10 cellular contexts compared by ENCODE assay signal in the genomic region with DNA sequence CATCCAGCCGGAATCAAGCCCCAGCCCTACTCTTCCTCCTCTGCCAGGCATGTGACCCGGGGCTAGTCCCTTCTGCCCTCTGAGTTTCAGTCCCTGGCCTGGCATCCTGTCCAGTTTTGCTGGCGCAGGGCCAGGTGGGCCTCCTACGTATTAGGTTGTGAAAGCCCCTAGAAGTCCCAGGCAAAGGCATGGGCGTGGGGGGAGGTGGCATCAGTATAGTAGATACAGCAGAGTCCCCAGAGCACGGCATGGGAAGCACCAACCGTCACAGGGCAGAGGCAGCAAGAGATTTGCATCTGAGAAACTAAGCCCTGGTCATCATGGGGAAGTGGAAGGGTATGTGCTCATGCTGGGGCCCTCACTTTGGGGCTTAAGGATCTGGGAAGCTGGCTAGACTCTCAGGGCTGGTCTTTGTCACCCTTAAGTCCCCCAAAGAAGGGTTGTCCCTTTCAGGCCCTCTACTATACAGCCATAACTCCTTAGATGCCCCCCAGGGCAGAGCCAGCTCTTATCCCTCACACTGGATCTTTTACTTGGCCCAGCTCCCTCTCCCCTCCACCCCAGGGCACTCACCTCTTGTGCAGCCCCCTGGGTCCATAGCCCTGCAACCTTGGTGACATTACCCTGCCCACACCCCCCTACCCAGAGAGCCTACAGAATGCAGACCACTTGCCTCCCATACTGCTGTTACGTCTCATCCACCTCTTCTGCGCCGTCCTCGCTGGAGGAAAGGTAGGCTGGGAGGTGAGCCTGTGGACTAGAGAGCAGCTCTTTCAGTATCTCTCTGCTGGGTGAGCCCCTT. TPM values are rescaled to one million over a fixed set of nuclear protein-coding genes. Genes with fewer than 3 reads are reported as not detected.
DNase-seq lines count a peak whose midpoint lies in the region; ATAC-seq and TF ChIP-seq lines count a peak whose summit lies in the region.
"Had no signal": no experiment of that assay in that cellular context is flagged by ENCODE, and none has a peak within 500 bp of the region (broad histone marks: within the 10 kb centered on the region; RNA-seq: fewer than 3 reads in every experiment).

No MANE protein-coding gene starts in this region.

- H3K9me3 ChIP-seq in OCI-LY1 (ENCODE audit: low read length) (no peaks in the 10 kb centered on the region), mucosa of descending colon (no peaks in the 10 kb centered on the region), MG63 (no peaks in the 10 kb centered on the region)

- BruUV-seq in Calu3 (replicated peaks; lab: Mats Ljungman, UMichigan), result no TSS peak

- TF ChIP-seq CTCF in Calu3 (IDR thresholded peaks at IDR 0.05; ENCODE audit: unreplicated experiment), result no peak
- TF ChIP-seq CTCF in OCI-LY1 (IDR thresholded peaks at IDR 0.05; ENCODE audit: low read length), result no peak
- TF ChIP-seq CTCF in mucosa of descending colon (IDR thresholded peaks at IDR 0.05), result no peak
- no peak for TF ChIP-seq CTCF in mesothelial cell of epicardium (IDR thresholded peaks at IDR 0.05; ENCODE audit: unreplicated experiment)

- no peaks in the 10 kb centered on the region for H4K20me1 ChIP-seq in OCI-LY1 (ENCODE audit: insufficient read depth, low read length)

- H3K4me1 ChIP-seq in OCI-LY1 (ENCODE audit: insufficient read depth, low read length, severe bottlenecking) (peaks cover 31% of the 10 kb centered on the region), mucosa of descending colon (ENCODE audit: low read depth) (peaks cover 25% of the 10 kb centered on the region)
- H3K4me1 ChIP-seq: parathyroid adenoma had no signal

- intact Hi-C loops in Calu3 (cut with micrococcal nuclease; ENCODE audit: unreplicated experiment), result no loop called here
- intact Hi-C loops in mucosa of descending colon (cut with DNase I, micrococcal nuclease), result loop anchor here in 1 of 2 donors (10.0 kb wide), 1 partner anchor 286 kb away; the partner anchor contains the start of gene TMIE

- peak overlapping the region; percentile 47 for H3K27ac Mint-ChIP-seq in Calu3 (ENCODE audit: unreplicated experiment)
- no peak overlapping the region for H3K27ac Mint-ChIP-seq in mesothelial cell of epicardium

- H3K4me1 Mint-ChIP-seq in Calu3 (ENCODE audit: low read depth, unreplicated experiment) (peaks cover 9% of the 10 kb centered on the region), mesothelial cell of epicardium (peaks cover 14% of the 10 kb centered on the region)

- H3K36me3 Mint-ChIP-seq in Calu3 (ENCODE audit: insufficient read depth, unreplicated experiment) (peaks cover 27% of the 10 kb centered on the region), mesothelial cell of epicardium (peaks cover 6% of the 10 kb centered on the region)

- H3K27ac ChIP-seq in OCI-LY1 (ENCODE audit: low read depth, low read length, poor library complexity, severe bottlenecking), result peak overlapping the region; percentile 50
- H3K27ac ChIP-seq: parathyroid adenoma had no signal

- H3K36me3 ChIP-seq in OCI-LY1 (ENCODE audit: insufficient read depth, low read length) (peaks cover 4% of the 10 kb centered on the region; the same call in 1 of the 2 replicates), mucosa of descending colon (ENCODE audit: low read depth) (no peaks in the 10 kb centered on the region), MG63 (no peaks in the 10 kb centered on the region)

- no peaks in the 10 kb centered on the region for H3K27me3 ChIP-seq in OCI-LY1 (ENCODE audit: insufficient read depth, low read length)
- no peaks in the 10 kb centered on the region for H3K27me3 ChIP-seq in MG63

- no peak for ATAC-seq in mucosa of descending colon
- ATAC-seq: HepG2 had no signal

- H3K9me3 Mint-ChIP-seq in Calu3 (ENCODE audit: low read depth, unreplicated experiment) (no peaks in the 10 kb centered on the region), mesothelial cell of epicardium (no peaks in the 10 kb centered on the region)

- no peak overlapping the region for H3K4me3 ChIP-seq in OCI-LY1 (ENCODE audit: low read depth, low read length, poor library complexity, severe bottlenecking)
- H3K4me3 ChIP-seq in mucosa of descending colon, result no peak overlapping the region
- no peak overlapping the region for H3K4me3 ChIP-seq in MG63

- H3K4me3 Mint-ChIP-seq in Calu3 (ENCODE audit: low read depth, unreplicated experiment) (no peak overlapping the region), mesothelial cell of epicardium (no peak overlapping the region)

- DNase-seq in Calu3, result no peak
- DNase-seq in mucosa of descending colon, result peak in 2 of 3 donors; percentile 36 to 71
- no peak for DNase-seq in MG63
- no peak for DNase-seq in stimulated activated CD4-positive, alpha-beta T cell treated with anti-CD3 and anti-CD28 coated beads, Interleukin-4, amount 100 ng/mL, for 24 hours
- no peak for DNase-seq in NCI-H2107 treated with DMSO at 0.1 percent for 48 hours (lab: John Stamatoyannopoulos, UW; ENCODE audit: unreplicated experiment)
- DNase-seq in mesothelial cell of epicardium (ENCODE audit: low spot score in 2 of 2, unreplicated experiment in 2 of 2), result no peak

- no peaks in the 10 kb centered on the region for H3F3A ChIP-seq in OCI-LY1 (ENCODE audit: insufficient read depth, low read length)

- no peaks in the 10 kb centered on the region for H3K79me2 ChIP-seq in OCI-LY1 (ENCODE audit: insufficient read depth, low read length)
- H3K79me2 ChIP-seq: parathyroid adenoma had no signal

- peak; percentile 11 for TF ChIP-seq POLR2A in GM19099 (IDR thresholded peaks at IDR 0.05; ENCODE audit: extremely low read depth, insufficient read length, low read depth)

- CTCF ChIA-PET in Calu3 (lab: Charles Lee), result interaction anchor here (1.0 kb wide), 1 partner anchor 9 kb away, joined by 4 read pairs; no protein-coding TSS in a partner anchor

- H3K4me2 ChIP-seq in OCI-LY1 (ENCODE audit: low read length), result no peak overlapping the region

- no peak overlapping the region for H2AFZ ChIP-seq in OCI-LY1 (ENCODE audit: low read length)
- H2AFZ ChIP-seq: parathyroid adenoma had no signal

- no peak overlapping the region; the same call in 1 of the 2 replicates for H3K9ac ChIP-seq in OCI-LY1 (ENCODE audit: low read length)
- H3K9ac ChIP-seq: parathyroid adenoma had no signal

- no peaks in the 10 kb centered on the region for H3K9me2 ChIP-seq in OCI-LY1 (ENCODE audit: low read depth, low read length)

- H3K27me3 Mint-ChIP-seq in Calu3 (ENCODE audit: unreplicated experiment), result no peaks in the 10 kb centered on the region
- no peaks in the 10 kb centered on the region for H3K27me3 Mint-ChIP-seq in mesothelial cell of epicardium (ENCODE audit: low read depth)

RNA-seq across cellular contexts. Expression of gene NBEAL2, which starts 11.3 kb away (rescaled TPM):
- total RNA-seq in Calu3 (2022) (115 and 143 TPM in 2 replicates), mucosa of descending colon (10 to 100 TPM; 49.2 to 94.0 (median 53.7) TPM), mesothelial cell of epicardium (83.5 to 86.9 TPM (median 84.2 TPM) in 3 replicates)
- total RNA-seq in MG63 (2014; rRNA removed; shearing (Covaris generic); ENCODE audit: low replicate concordance), result 0.99 and 4.8 TPM in 2 replicates

RNA-seq across cellular contexts. Expression of gene CCDC12, which starts 14.2 kb away (rescaled TPM):
- total RNA-seq in Calu3 (2022) (47.3 and 47.5 TPM in 2 replicates), mucosa of descending colon (10 to 100 TPM; 40.7 to 59.2 (median 45.0) TPM), mesothelial cell of epicardium (49.7 to 52.4 TPM (median 50.5 TPM) in 3 replicates)
- 12.0 and 13.7 TPM in 2 replicates for total RNA-seq in MG63 (2014; rRNA removed; shearing (Covaris generic); ENCODE audit: low replicate concordance)

Comparison
In these comparisons a context has a peak if more than half of its experiments do, and no peak if none do; other contexts are left out.
1. DNase-seq: peak in mucosa of descending colon (2 of 3); none in Calu3 (single experiment), MG63 (single experiment), stimulated activated CD4-positive, alpha-beta T cell treated with anti-CD3 and anti-CD28 coated beads, Interleukin-4, amount 100 ng/mL, for 24 hours (single experiment), NCI-H2107 treated with DMSO at 0.1 percent for 48 hours (single experiment) and mesothelial cell of epicardium (0 of 2).